8 cellular contexts compared by ENCODE assay signal in genomic region chr6:75210885-75211739, GRCh38. TPM values are rescaled to one million over a fixed set of nuclear protein-coding genes. Genes with fewer than 3 reads are reported as not detected.
DNase-seq lines count a peak whose midpoint lies in the region; ATAC-seq and TF ChIP-seq lines count a peak whose summit lies in the region.

No MANE protein-coding gene starts in this region.

- H3K27me3 Mint-ChIP-seq in mesothelial cell of epicardium (ENCODE audit: low read depth): peaks cover 40% of the 10 kb centered on the region

- intact Hi-C loops in Right ventricle myocardium inferior (cut with DNase I): loop anchor here (10.0 kb wide), 1 partner anchor 1536 kb away; no protein-coding TSS in a partner anchor

- no peaks in the 10 kb centered on the region for H3K36me3 ChIP-seq in SK-N-MC (ENCODE audit: insufficient read depth, low read length)

- peaks cover 37% of the 10 kb centered on the region for H3K4me1 Mint-ChIP-seq in mesothelial cell of epicardium

- ATAC-seq in GM21786 (IDR thresholded peaks at IDR 0.05; ENCODE audit: unreplicated experiment) (no peak), Right ventricle myocardium inferior (no peak)

- no peak overlapping the region for H3K27ac ChIP-seq in SK-N-MC

- no peak overlapping the region for H3K4me3 Mint-ChIP-seq in mesothelial cell of epicardium

- no peaks in the 10 kb centered on the region for H3K36me3 Mint-ChIP-seq in mesothelial cell of epicardium

- no peak overlapping the region for H3K4me3 ChIP-seq in SK-N-MC
- H3K4me3 ChIP-seq in choroid plexus epithelial cell (ENCODE audit: low read depth, low read length): no peak overlapping the region

- TF ChIP-seq CTCF in choroid plexus epithelial cell (conservative IDR thresholded peaks at IDR 0.05; ENCODE audit: low read depth, low read length) (peak; percentile 71), mesothelial cell of epicardium (IDR thresholded peaks at IDR 0.05; ENCODE audit: unreplicated experiment) (peak; percentile 97)

- DNase-seq in SKM-1 treated with dmso at 0.1 percent for 144 hours (lab: John Stamatoyannopoulos, UW; ENCODE audit: unreplicated experiment): peak; percentile 46
- no peak for DNase-seq in SKM-1 (lab: John Stamatoyannopoulos, UW; ENCODE audit: unreplicated experiment)
- DNase-seq in MV-4-11 (lab: John Stamatoyannopoulos, UW): peak; percentile 47
- peak; percentile 64 for DNase-seq in SK-N-MC (ENCODE audit: low read depth, low spot score)
- DNase-seq in choroid plexus epithelial cell (ENCODE audit: low read depth): peak; percentile 87
- no peak for DNase-seq in mesothelial cell of epicardium (ENCODE audit: low spot score in 2 of 2, unreplicated experiment in 2 of 2)
- no peak for DNase-seq in Right ventricle myocardium inferior (ENCODE audit: missing footprints)

- no peaks in the 10 kb centered on the region for H3K9me3 ChIP-seq in SK-N-MC (ENCODE audit: low read depth, low read length)

- no peaks in the 10 kb centered on the region for H3K9me3 Mint-ChIP-seq in mesothelial cell of epicardium

- no peak overlapping the region for H3K27ac Mint-ChIP-seq in mesothelial cell of epicardium

- no peak overlapping the region for H3K9ac ChIP-seq in SK-N-MC (ENCODE audit: insufficient read length)

RNA-seq across cellular contexts. Expression of gene COL12A1, which starts 5.3 kb away (rescaled TPM):
- total RNA-seq in mesothelial cell of epicardium (10.5 to 12.5 TPM (median 11.3 TPM) in 3 replicates), Right ventricle myocardium inferior (15.5 TPM)

RNA-seq across cellular contexts. Expression of gene COX7A2, which starts 32.5 kb away (rescaled TPM):
- total RNA-seq in mesothelial cell of epicardium: 232 to 260 TPM (median 245 TPM) in 3 replicates
- total RNA-seq in Right ventricle myocardium inferior: 969 TPM

Comparison
In these comparisons a context has a peak if more than half of its experiments do, and no peak if none do; other contexts are left out.
1. DNase-seq: peak in SKM-1 treated with dmso at 0.1 percent for 144 hours (single experiment), MV-4-11 (single experiment), SK-N-MC (single experiment) and choroid plexus epithelial cell (single experiment); none in SKM-1 (single experiment), mesothelial cell of epicardium (0 of 2) and Right ventricle myocardium inferior (single experiment).